Comparison of ENCODE assay signal across 9 cellular contexts in genomic region chr19:57269515-57270250, GRCh38. TPM values are rescaled to one million over a fixed set of nuclear protein-coding genes. Genes with fewer than 3 reads are reported as not detected.
DNase-seq lines count a peak whose midpoint lies in the region; ATAC-seq and TF ChIP-seq lines count a peak whose summit lies in the region.
"Had no signal": no experiment of that assay in that cellular context is flagged by ENCODE, and none has a peak within 500 bp of the region (broad histone marks: within the 10 kb centered on the region; RNA-seq: fewer than 3 reads in every experiment).

No MANE protein-coding gene starts in this region.

- H3K79me2 ChIP-seq in SU-DHL-6 (ENCODE audit: insufficient read depth, low read length) (no peaks in the 10 kb centered on the region), hepatocyte (no peaks in the 10 kb centered on the region)

- no peaks in the 10 kb centered on the region for H3F3A ChIP-seq in SU-DHL-6 (ENCODE audit: insufficient read depth)

- H3K4me1 ChIP-seq in hepatocyte (ENCODE audit: insufficient read depth) (peaks cover 8% of the 10 kb centered on the region), right atrium auricular region (no peaks in the 10 kb centered on the region)

- no peak for TF ChIP-seq CTCF in SU-DHL-6 (IDR thresholded peaks at IDR 0.05; ENCODE audit: insufficient read depth, low read length, poor library complexity, severe bottlenecking)
- TF ChIP-seq CTCF in hepatocyte (IDR thresholded peaks at IDR 0.05; ENCODE audit: poor library complexity) = no peak
- TF ChIP-seq CTCF in right atrium auricular region (IDR thresholded peaks at IDR 0.05) = no peak

- H3K9me2 ChIP-seq in SU-DHL-6 (replicated peaks; ENCODE audit: insufficient read depth, low read length) (no peaks in the 10 kb centered on the region), hepatocyte (replicated peaks; ENCODE audit: insufficient read depth) (no peaks in the 10 kb centered on the region)

- H3K27ac ChIP-seq in SU-DHL-6 (ENCODE audit: low read depth, low read length) (no peak overlapping the region), hepatocyte (peak overlapping the region; percentile 34), right atrium auricular region (no peak overlapping the region)

- WGBS in hepatocyte (ENCODE audit: low lambda C conversion rate, missing lambda C conversion rate) = 71% methylated on average over 4 of the region's 4 CpGs

- H3K27me3 ChIP-seq in SU-DHL-6 (ENCODE audit: low read length) (no peaks in the 10 kb centered on the region), hepatocyte (no peaks in the 10 kb centered on the region), right atrium auricular region (no peaks in the 10 kb centered on the region)

- H3K36me3 ChIP-seq in SU-DHL-6 (ENCODE audit: low read length) = no peaks in the 10 kb centered on the region
- no peaks in the 10 kb centered on the region for H3K36me3 ChIP-seq in hepatocyte (replicated peaks; ENCODE audit: insufficient read depth, low read depth)
- peaks cover 7% of the 10 kb centered on the region for H3K36me3 ChIP-seq in right atrium auricular region

- DNase-seq in COLO829 (ENCODE audit: low spot score) (peak; percentile 60), hepatocyte (ENCODE audit: low spot score) (peak; percentile 17), right atrium auricular region (ENCODE audit: low spot score) (no peak), mucosa of gallbladder (ENCODE audit: low spot score) (no peak), DMS 273 treated with DMSO at 0.1 percent for 48 hours (lab: John Stamatoyannopoulos, UW) (no peak)
- DNase-seq: midbrain had no signal

- no peaks in the 10 kb centered on the region for H3K9me3 ChIP-seq in SU-DHL-6 (ENCODE audit: insufficient read depth, low read length)
- H3K9me3 ChIP-seq in hepatocyte (ENCODE audit: low read depth) = no peaks in the 10 kb centered on the region
- H3K9me3 ChIP-seq in right atrium auricular region = no peaks in the 10 kb centered on the region

- H2AFZ ChIP-seq in SU-DHL-6 (ENCODE audit: low read depth, low read length, severe bottlenecking) = peak overlapping the region; percentile 56
- no peak overlapping the region for H2AFZ ChIP-seq in hepatocyte

- H3K4me3 ChIP-seq in SU-DHL-6 (ENCODE audit: insufficient read depth, low read length, poor library complexity, severe bottlenecking) = no peak overlapping the region
- no peak overlapping the region for H3K4me3 ChIP-seq in hepatocyte
- H3K4me3 ChIP-seq in right atrium auricular region = no peak overlapping the region

- H3K4me2 ChIP-seq in SU-DHL-6 (ENCODE audit: low read depth, low read length, poor library complexity, severe bottlenecking) = peak overlapping the region; percentile 14
- H3K4me2 ChIP-seq in hepatocyte = no peak overlapping the region

- peak overlapping the region; percentile 11; the same call in 1 of the 2 replicates for H3K9ac ChIP-seq in SU-DHL-6 (ENCODE audit: low read length)

- peak; percentile 39 for ATAC-seq in GM21529 (IDR thresholded peaks at IDR 0.05; ENCODE audit: unreplicated experiment)
- no peak for ATAC-seq in GM21737 (IDR thresholded peaks at IDR 0.05; ENCODE audit: unreplicated experiment)

- H4K20me1 ChIP-seq in SU-DHL-6 (ENCODE audit: low read depth, low read length) (no peaks in the 10 kb centered on the region), hepatocyte (ENCODE audit: insufficient read depth, poor library complexity, severe bottlenecking) (no peaks in the 10 kb centered on the region)

RNA-seq across cellular contexts. Expression of gene ZNF460, which starts 10.6 kb away (rescaled TPM):
- total RNA-seq in hepatocyte (63.7 and 77.4 TPM in 2 replicates), right atrium auricular region (10 to 100 TPM; 34.7 to 38.3 TPM), mucosa of gallbladder (63.1 TPM)
- polyA plus RNA-seq in hepatocyte = 5.9 and 6.2 TPM in 2 replicates

RNA-seq across cellular contexts. Expression of gene ZNF805, which starts 29.3 kb away (rescaled TPM):
- 12.3 and 13.9 TPM in 2 replicates for total RNA-seq in hepatocyte
- 1.5 and 1.9 TPM in 2 replicates for polyA plus RNA-seq in hepatocyte
- total RNA-seq in right atrium auricular region = 10 to 100 TPM; 11.6 to 12.2 TPM
- 14.8 TPM for total RNA-seq in mucosa of gallbladder

RNA-seq across cellular contexts. Expression of gene AURKC, which starts 38.9 kb away (rescaled TPM):
- 0.27 and 1.0 TPM in 2 replicates for total RNA-seq in hepatocyte
- 0.25 and 0.88 TPM in 2 replicates for polyA plus RNA-seq in hepatocyte
- under 1 TPM; 0.41 to 0.71 TPM for total RNA-seq in right atrium auricular region
- total RNA-seq in mucosa of gallbladder = 3.7 TPM

RNA-seq across cellular contexts. Expression of gene ZNF543, which starts 50.6 kb away (rescaled TPM):
- 6.7 and 6.9 TPM in 2 replicates for total RNA-seq in hepatocyte
- 0.61 and 2.6 TPM in 2 replicates for polyA plus RNA-seq in hepatocyte
- 1 to 10 TPM; 6.0 to 7.8 TPM for total RNA-seq in right atrium auricular region
- total RNA-seq in mucosa of gallbladder = 10.6 TPM

Comparison
In these comparisons a context has a peak if more than half of its experiments do, and no peak if none do; other contexts are left out.
1. DNase-seq: peak in COLO829 (single experiment) and hepatocyte (single experiment); none in right atrium auricular region (single experiment), mucosa of gallbladder (single experiment) and DMS 273 treated with DMSO at 0.1 percent for 48 hours (single experiment).